ENCODE assay signal across 1 cellular context in genomic region chr17:63446218-63446980, GRCh38.
TF ChIP-seq lines count a peak whose summit lies in the region.

A gene with protein sequence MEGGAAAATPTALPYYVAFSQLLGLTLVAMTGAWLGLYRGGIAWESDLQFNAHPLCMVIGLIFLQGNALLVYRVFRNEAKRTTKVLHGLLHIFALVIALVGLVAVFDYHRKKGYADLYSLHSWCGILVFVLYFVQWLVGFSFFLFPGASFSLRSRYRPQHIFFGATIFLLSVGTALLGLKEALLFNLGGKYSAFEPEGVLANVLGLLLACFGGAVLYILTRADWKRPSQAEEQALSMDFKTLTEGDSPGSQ (minus strand): TSS chr17:63446306. CDS start chr17:63437547, 8,759 bp downstream.

TF ChIP-seq in H1, 55 proteins besides CTCF, POLR2A, EP300 and RAD21:
- TF ChIP-seq KDM4A (IDR thresholded peaks at IDR 0.05; ENCODE audit: low read depth, low read length, severe bottlenecking) (peak; percentile 98), EGR1 (IDR thresholded peaks at IDR 0.05; ENCODE audit: borderline replicate concordance, low read depth, low read length) (peak; percentile 44; the same call in 1 of the 2 replicates), MAX (IDR thresholded peaks at IDR 0.05) (peak; percentile 95), RBBP5 (IDR thresholded peaks at IDR 0.05; ENCODE audit: borderline replicate concordance, low read depth, low read length) (no peak; the same call in 1 of the 2 replicates), NANOG (IDR thresholded peaks at IDR 0.05; ENCODE audit: insufficient read depth, low read depth, low read length, poor library complexity, severe bottlenecking) (no peak), MAFK (IDR thresholded peaks at IDR 0.05; ENCODE audit: low read depth, low read length) (no peak), CBX5 (IDR thresholded peaks at IDR 0.05; ENCODE audit: low read depth, low read length) (no peak), POU5F1 (IDR thresholded peaks at IDR 0.05; ENCODE audit: low read depth, low read length) (no peak), CREB1 (IDR thresholded peaks at IDR 0.05) (peak; percentile 51; the same call in 1 of the 2 replicates), CHD2 (IDR thresholded peaks at IDR 0.05; ENCODE audit: low read length) (no peak), SP4 (IDR thresholded peaks at IDR 0.05; ENCODE audit: low read length) (no peak), USF2 (IDR thresholded peaks at IDR 0.05; ENCODE audit: low read length) (no peak), SUZ12 (IDR thresholded peaks at IDR 0.05; ENCODE audit: low read length) (no peak), KDM5A (IDR thresholded peaks at IDR 0.05; ENCODE audit: low read length) (no peak), CTBP2 (IDR thresholded peaks at IDR 0.05; ENCODE audit: borderline replicate concordance, insufficient read depth, insufficient read length, low read length) (peak; percentile 82), HDAC2 (IDR thresholded peaks at IDR 0.05; ENCODE audit: borderline replicate concordance in 1 of 2, low read depth in 2 of 2, low read length in 2 of 2) (0 out of 4 replicates have a peak, but pooled peaks of 1 of the 2 experiments have one; percentile 37), PHF8 (conservative IDR thresholded peaks at IDR 0.05; ENCODE audit: low read depth, low read length) (peak; percentile 50), HDAC6 (IDR thresholded peaks at IDR 0.05; ENCODE audit: low read depth, low read length) (no peak), SIN3A (conservative IDR thresholded peaks at IDR 0.05 in 1 of 2, IDR thresholded peaks at IDR 0.05 in 1 of 2; ENCODE audit: low read depth in 1 of 2, low read length in 2 of 2) (0 out of 4 replicates have a peak, but pooled peaks of 1 of the 2 experiments have one; percentile 3), NRF1 (IDR thresholded peaks at IDR 0.05; ENCODE audit: low read depth, low read length) (no peak), TBP (IDR thresholded peaks at IDR 0.05; ENCODE audit: low read depth, low read length) (no peak), FOSL1 (IDR thresholded peaks at IDR 0.05; ENCODE audit: insufficient read depth, low read depth, low read length) (no peak), TCF12 (IDR thresholded peaks at IDR 0.05; ENCODE audit: low read depth, low read length) (no peak), CHD1 (IDR thresholded peaks at IDR 0.05; ENCODE audit: low read depth, low read length) (no peak), JUND (IDR thresholded peaks at IDR 0.05; ENCODE audit: low read length) (no peak), RXRA (IDR thresholded peaks at IDR 0.05; ENCODE audit: insufficient read depth, low read depth, low read length) (no peak), BCL11A (IDR thresholded peaks at IDR 0.05; ENCODE audit: low read depth in 2 of 2, low read length in 2 of 2) (no peak), SP1 (IDR thresholded peaks at IDR 0.05; ENCODE audit: low read depth, low read length) (no peak), SRF (IDR thresholded peaks at IDR 0.05; ENCODE audit: low read depth, low read length) (no peak), TAF7 (optimal IDR thresholded peaks at IDR 0.05; ENCODE audit: borderline replicate concordance, low read depth, low read length) (no peak), BRCA1 (IDR thresholded peaks at IDR 0.05; ENCODE audit: low read depth, low read length) (no peak), RFX5 (IDR thresholded peaks at IDR 0.05; ENCODE audit: borderline replicate concordance, low read depth, low read length) (no peak), GABPA (IDR thresholded peaks at IDR 0.05; ENCODE audit: borderline replicate concordance, insufficient read depth, low read length) (peak; percentile 70; the same call in 1 of the 2 replicates), SP2 (IDR thresholded peaks at IDR 0.05; ENCODE audit: low read length) (no peak), CBX8 (IDR thresholded peaks at IDR 0.05; ENCODE audit: borderline replicate concordance, low read depth, low read length) (no peak), YY1 (IDR thresholded peaks at IDR 0.05; ENCODE audit: low read depth, low read length) (no peak), BACH1 (IDR thresholded peaks at IDR 0.05; ENCODE audit: low read length) (no peak)
- TF ChIP-seq, protein P1, sequence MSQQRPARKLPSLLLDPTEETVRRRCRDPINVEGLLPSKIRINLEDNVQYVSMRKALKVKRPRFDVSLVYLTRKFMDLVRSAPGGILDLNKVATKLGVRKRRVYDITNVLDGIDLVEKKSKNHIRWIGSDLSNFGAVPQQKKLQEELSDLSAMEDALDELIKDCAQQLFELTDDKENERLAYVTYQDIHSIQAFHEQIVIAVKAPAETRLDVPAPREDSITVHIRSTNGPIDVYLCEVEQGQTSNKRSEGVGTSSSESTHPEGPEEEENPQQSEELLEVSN (IDR thresholded peaks at IDR 0.05), result peak; percentile 83; the same call in 1 of the 2 replicates
